In the genomic region with DNA sequence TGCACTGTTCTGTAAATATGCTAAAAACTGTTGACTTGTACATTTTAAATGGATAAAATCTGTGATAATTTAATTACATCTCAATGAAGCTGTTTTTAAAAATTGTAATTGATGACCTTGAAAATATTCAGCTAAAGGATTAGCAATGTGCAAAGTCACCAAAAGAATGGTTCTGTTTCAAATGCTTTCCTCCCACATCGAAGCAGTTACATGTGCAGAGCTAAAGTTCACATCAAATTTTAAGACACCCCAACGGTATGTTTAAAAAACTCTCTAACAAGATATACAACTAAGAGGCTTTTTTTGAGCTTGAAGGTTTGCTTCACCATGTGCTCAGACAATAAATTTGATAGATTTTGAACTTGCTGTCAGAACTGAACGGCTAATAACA, we compare ENCODE assay signal across 9 cellular contexts.
DNase-seq lines count a peak whose midpoint lies in the region; ATAC-seq and TF ChIP-seq lines count a peak whose summit lies in the region.
"Had no signal": no experiment of that assay in that cellular context is flagged by ENCODE, and none has a peak within 500 bp of the region (broad histone marks: within the 10 kb centered on the region; RNA-seq: fewer than 3 reads in every experiment).

No MANE protein-coding gene starts in this region.

- no peaks in the 10 kb centered on the region for H3K9me3 ChIP-seq in stomach

- no peaks in the 10 kb centered on the region for H3K9me3 Mint-ChIP-seq in activated T-cell treated with anti-CD3 and anti-CD28 coated beads, Interleukin-2, amount 50 U/mL, for 4 hours
- H3K9me3 Mint-ChIP-seq in stimulated activated naive B cell treated with anti-CD40 and anti-IgM and Interleukin-4, amounts not matched to agents 10 μg/mL and 1 μg/mL and 100 μg/mL, for 72 hours, result peaks cover 0 to 2% of the 10 kb centered on the region in 2 donors

- intact Hi-C loops in stomach (cut with DNase I; ENCODE audit: low total_unique reads), result no loop called here

- ATAC-seq in activated T-cell treated with anti-CD3 and anti-CD28 coated beads, Interleukin-2, amount 50 U/mL, for 4 hours, result peak; percentile 47
- ATAC-seq in HG02973 (IDR thresholded peaks at IDR 0.05; ENCODE audit: unreplicated experiment), result peak; percentile 17
- peak; percentile 40 for ATAC-seq in SK-N-SH treated with all-trans-retinoic acid at 6 μM for 48 hours
- no peak for ATAC-seq in stimulated activated naive B cell treated with anti-CD40 and anti-IgM and Interleukin-4, amounts not matched to agents 10 μg/mL and 1 μg/mL and 100 μg/mL, for 72 hours (replicated peaks)

- H3K27ac Mint-ChIP-seq in stimulated activated naive B cell treated with anti-CD40 and anti-IgM and Interleukin-4, amounts not matched to agents 10 μg/mL and 1 μg/mL and 100 μg/mL, for 72 hours, result peak overlapping the region; percentile 43

- no peaks in the 10 kb centered on the region for H3K27me3 ChIP-seq in stomach

- no peak for TF ChIP-seq CTCF in stomach (IDR thresholded peaks at IDR 0.05)

- no peaks in the 10 kb centered on the region for H3K36me3 ChIP-seq in stomach

- peaks cover 0 to 10% (median 0%) of the 10 kb centered on the region in 4 donors for H3K4me1 ChIP-seq in stomach

- H3K27me3 Mint-ChIP-seq in activated T-cell treated with anti-CD3 and anti-CD28 coated beads, Interleukin-2, amount 50 U/mL, for 4 hours (ENCODE audit: low read depth), result peaks cover 2% of the 10 kb centered on the region
- H3K27me3 Mint-ChIP-seq in stimulated activated naive B cell treated with anti-CD40 and anti-IgM and Interleukin-4, amounts not matched to agents 10 μg/mL and 1 μg/mL and 100 μg/mL, for 72 hours, result peaks cover 0 to 4% of the 10 kb centered on the region in 2 donors

- TF ChIP-seq EP300 in stomach (IDR thresholded peaks at IDR 0.05), result no peak

- H3K4me1 Mint-ChIP-seq in activated T-cell treated with anti-CD3 and anti-CD28 coated beads, Interleukin-2, amount 50 U/mL, for 4 hours (ENCODE audit: low read depth), result peaks cover 13% of the 10 kb centered on the region
- peaks cover 5 to 23% of the 10 kb centered on the region in 2 donors for H3K4me1 Mint-ChIP-seq in stimulated activated naive B cell treated with anti-CD40 and anti-IgM and Interleukin-4, amounts not matched to agents 10 μg/mL and 1 μg/mL and 100 μg/mL, for 72 hours

- 25 to 42% (median 35%) methylated on average over 3 of the region's 3 CpGs for WGBS in stomach, 5 donors

- no peak overlapping the region for H3K4me3 ChIP-seq in stomach

- H3K36me3 Mint-ChIP-seq in activated T-cell treated with anti-CD3 and anti-CD28 coated beads, Interleukin-2, amount 50 U/mL, for 4 hours (ENCODE audit: insufficient read depth), result no peaks in the 10 kb centered on the region
- peaks cover 2 to 3% of the 10 kb centered on the region in 2 donors for H3K36me3 Mint-ChIP-seq in stimulated activated naive B cell treated with anti-CD40 and anti-IgM and Interleukin-4, amounts not matched to agents 10 μg/mL and 1 μg/mL and 100 μg/mL, for 72 hours

- no peak for TF ChIP-seq POLR2A in stomach (IDR thresholded peaks at IDR 0.05)

- no peak for DNase-seq in activated T-cell treated with anti-CD3 and anti-CD28 coated beads, Interleukin-2, amount 50 U/mL, for 4 hours
- DNase-seq in activated T-cell treated with anti-CD3 and anti-CD28 coated beads, Interleukin-2, amount 50 U/mL, for 48 hours, result no peak
- no peak for DNase-seq in stimulated activated naive B cell treated with anti-CD40 and anti-IgM and Interleukin-4, amounts not matched to agents 10 μg/mL and 1 μg/mL and 100 μg/mL, for 72 hours
- DNase-seq in stomach (no peak), NCI-H1694 treated with DMSO at 0.1 percent for 48 hours (lab: John Stamatoyannopoulos, UW) (no peak)
- DNase-seq in stimulated activated CD8-positive, alpha-beta memory T cell treated with anti-CD3 and anti-CD28 coated beads, Interleukin-4, amount 100 ng/mL, for 48 hours, result no peak
- DNase-seq: NCI-H526 treated with DMSO at 0.1 percent for 48 hours had no signal

- H3K4me3 Mint-ChIP-seq in activated T-cell treated with anti-CD3 and anti-CD28 coated beads, Interleukin-2, amount 50 U/mL, for 4 hours, result peak overlapping the region; percentile 16
- peak overlapping the region; percentile 21 to 71 for H3K4me3 Mint-ChIP-seq in stimulated activated naive B cell treated with anti-CD40 and anti-IgM and Interleukin-4, amounts not matched to agents 10 μg/mL and 1 μg/mL and 100 μg/mL, for 72 hours

- no peak overlapping the region for H3K27ac ChIP-seq in stomach

TF ChIP-seq in SK-N-SH treated with all-trans-retinoic acid at 6 μM for 48 hours, 23 proteins besides CTCF, POLR2A, EP300 and RAD21:
- TF ChIP-seq CSDC2 (CRISPR knock-in tag; IDR thresholded peaks at IDR 0.05), result no peak
- no peak for TF ChIP-seq ZC3H10 (CRISPR knock-in tag; IDR thresholded peaks at IDR 0.05)
- TF ChIP-seq TCF4 (CRISPR knock-in tag; IDR thresholded peaks at IDR 0.05; ENCODE audit: borderline replicate concordance), result peak; percentile 37; the same call in 1 of the 2 replicates

Comparison
In these comparisons a context has a peak if more than half of its experiments do, and no peak if none do; other contexts are left out.
1. ATAC-seq: peak in activated T-cell treated with anti-CD3 and anti-CD28 coated beads, Interleukin-2, amount 50 U/mL, for 4 hours (2 of 2), HG02973 (single experiment) and SK-N-SH treated with all-trans-retinoic acid at 6 μM for 48 hours (single experiment); none in stimulated activated naive B cell treated with anti-CD40 and anti-IgM and Interleukin-4, amounts not matched to agents 10 μg/mL and 1 μg/mL and 100 μg/mL, for 72 hours (0 of 2).